Comparison of ENCODE assay signal across 38 cellular contexts in the genomic region with DNA sequence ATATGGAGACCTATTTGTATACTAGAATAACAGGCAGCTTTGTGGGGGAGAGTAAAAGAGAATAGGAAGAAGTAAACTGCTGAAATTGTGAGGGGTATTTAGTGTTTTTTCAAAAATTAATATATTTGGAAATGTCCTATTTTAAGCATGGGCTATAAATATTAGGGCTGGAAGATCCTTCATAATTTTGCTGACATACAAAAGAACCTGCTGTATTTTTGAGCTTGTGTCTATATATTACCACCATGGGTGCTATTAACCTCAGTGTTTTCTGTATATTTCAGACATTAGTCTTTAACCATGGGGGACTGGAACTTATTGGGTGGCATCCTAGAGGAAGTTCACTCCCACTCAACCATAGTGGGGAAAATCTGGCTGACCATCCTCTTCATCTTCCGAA. TPM values are rescaled to one million over a fixed set of nuclear protein-coding genes. Genes with fewer than 3 reads are reported as not detected.
"Had no signal": no experiment of that assay in that cellular context is flagged by ENCODE, and none has a peak within 500 bp of the region (broad histone marks: within the 10 kb centered on the region; RNA-seq: fewer than 3 reads in every experiment).

GJA10 (plus strand) TSS at position 301 of the 400 bp plus-strand sequence; CDS start at position 301, 0 bp downstream.

- DNase-seq: Kasumi-1, KG1, MG63, MM.1S, MV-4-11, NCI-H1048, NCI-H1092, NCI-H1092 treated with DMSO at 0.1 percent for 48 hours, NCI-H1105, NCI-H1105 treated with DMSO at 0.1 percent for 48 hours, NCI-H1417, NCI-H1417 treated with DMSO at 0.1 percent for 48 hours, NCI-H1436, NCI-H1436 treated with DMSO at 0.1 percent for 48 hours, NCI-H146, NCI-H1694, NCI-H1694 treated with DMSO at 0.1 percent for 48 hours, NCI-H187, NCI-H187 treated with DMSO at 0.1 percent for 48 hours, NCI-H1930, NCI-H2029 treated with DMSO at 0.1 percent for 48 hours, NCI-H2081, NCI-H2081 treated with DMSO at 0.1 percent for 48 hours, NCI-H2107, NCI-H2171, NCI-H2171 treated with DMSO at 0.1 percent for 48 hours, NCI-H2227 treated with DMSO at 0.1 percent for 48 hours, NCI-H226, NCI-H345, NCI-H446, NCI-H446 treated with DMSO at 0.1 percent for 48 hours, NCI-H510A, NCI-H510A treated with DMSO at 0.1 percent for 48 hours had no signal

- H3K9ac ChIP-seq: KMS-11 had no signal

- H3K36me3 ChIP-seq: MG63 had no signal

- H3K4me3 ChIP-seq: MG63 had no signal

- H3K27ac ChIP-seq: KMS-11 had no signal

- H3K9me3 ChIP-seq: MG63 had no signal

- H3K4me2 ChIP-seq: KMS-11 had no signal

RNA-seq across cellular contexts. Expression of gene GJA10, which starts in this region (rescaled TPM):
- total RNA-seq: LHCN-M2, M059J, MCF 10A, NCI-H460 had no signal
